10 cellular contexts compared by ENCODE assay signal in genomic region chr1:15151871-15152270, GRCh38. TPM values are rescaled to one million over a fixed set of nuclear protein-coding genes. Genes with fewer than 3 reads are reported as not detected.
DNase-seq lines count a peak whose midpoint lies in the region; ATAC-seq, FAIRE-seq and TF ChIP-seq lines count a peak whose summit lies in the region.
"Had no signal": no experiment of that assay in that cellular context is flagged by ENCODE, and none has a peak within 500 bp of the region (broad histone marks: within the 10 kb centered on the region; RNA-seq: fewer than 3 reads in every experiment).

No MANE protein-coding gene starts in this region.

- 36 to 49% (median 45%) methylated on average over 3 of the region's 3 CpGs for WGBS in stomach, 5 donors

- ATAC-seq in HG03097 (IDR thresholded peaks at IDR 0.05; ENCODE audit: low FRiP score, unreplicated experiment) (no peak), HG02623 (IDR thresholded peaks at IDR 0.05; ENCODE audit: unreplicated experiment) (no peak)
- ATAC-seq: GM12878 had no signal

- peaks cover 0 to 11% (median 4%) of the 10 kb centered on the region in 5 experiments for H3K9me3 Mint-ChIP-seq in brain

- no peak overlapping the region for H2AFZ ChIP-seq in keratinocyte (ENCODE audit: control insufficient read depth, low read length)

- peaks cover 52% of the 10 kb centered on the region for H3K27me3 Mint-ChIP-seq in brain

- peaks cover 3% of the 10 kb centered on the region for H3K9me1 ChIP-seq in keratinocyte (ENCODE audit: control insufficient read depth, extremely low read depth, insufficient read depth, low read length)

- H3K4me2 ChIP-seq in keratinocyte (ENCODE audit: control insufficient read depth, extremely low read depth, insufficient read depth, low read depth, low read length), result peak overlapping the region; percentile 99

- H3K79me2 ChIP-seq in keratinocyte (ENCODE audit: control insufficient read depth, insufficient read depth, low read length), result peaks cover 31% of the 10 kb centered on the region

- DNase-seq in keratinocyte (ENCODE audit: low read depth, low spot score) (no peak), stomach (no peak), NCI-H510A treated with DMSO at 0.1 percent for 48 hours (lab: John Stamatoyannopoulos, UW) (no peak)
- no peak for DNase-seq in effector memory CD4-positive, alpha-beta T cell
- DNase-seq: NCI-H2081 treated with DMSO at 0.1 percent for 48 hours had no signal

- peak overlapping the region; percentile 75; the same call in 1 of the 2 replicates for H3K4me3 ChIP-seq in HUES48 (ENCODE audit: low read depth, low read length)
- H3K4me3 ChIP-seq in keratinocyte (ENCODE audit: control insufficient read depth in 2 of 3, extremely low read depth in 1 of 3, insufficient read depth in 2 of 3, low read depth in 1 of 3, low read length in 3 of 3), result no peak overlapping the region
- peak overlapping the region; percentile 60 to 95 (median 80) for H3K4me3 ChIP-seq in stomach
- H3K4me3 ChIP-seq in effector memory CD4-positive, alpha-beta T cell (ENCODE audit: insufficient read depth, low read depth, low read length, poor library complexity, severe bottlenecking), result no peak overlapping the region

- TF ChIP-seq CTCF in brain (conservative IDR thresholded peaks at IDR 0.05) (no peak), keratinocyte (optimal IDR thresholded peaks at IDR 0.05 in 1 of 3, IDR thresholded peaks at IDR 0.05 in 1 of 3, conservative IDR thresholded peaks at IDR 0.05 in 1 of 3; ENCODE audit: extremely low read depth in 1 of 3, insufficient read depth in 2 of 3, low read length in 3 of 3) (no peak), stomach (IDR thresholded peaks at IDR 0.05) (no peak)

- peak overlapping the region; percentile 84 to 96 (median 93) for H3K27ac Mint-ChIP-seq in brain

- H3K9me3 ChIP-seq in HUES48 (ENCODE audit: control insufficient read depth, insufficient read depth, low read length) (no peaks in the 10 kb centered on the region), keratinocyte (ENCODE audit: control insufficient read depth, low read depth, low read length) (no peaks in the 10 kb centered on the region), stomach (no peaks in the 10 kb centered on the region)
- H3K9me3 ChIP-seq in effector memory CD4-positive, alpha-beta T cell (ENCODE audit: control insufficient read depth, low read length), result no peaks in the 10 kb centered on the region

- no peak for TF ChIP-seq POLR2A in stomach (IDR thresholded peaks at IDR 0.05)

- H3K36me3 ChIP-seq in HUES48 (ENCODE audit: control insufficient read depth, insufficient read depth, low read length) (no peaks in the 10 kb centered on the region), keratinocyte (ENCODE audit: control insufficient read depth in 2 of 2, extremely low read depth in 1 of 2, insufficient read depth in 2 of 2, low read length in 2 of 2) (peaks cover 0 to 7% of the 10 kb centered on the region in 2 experiments), stomach (no peaks in the 10 kb centered on the region)
- H3K36me3 ChIP-seq in effector memory CD4-positive, alpha-beta T cell (ENCODE audit: control insufficient read depth, insufficient read depth, low read length), result no peaks in the 10 kb centered on the region

- H3K27me3 ChIP-seq in HUES48 (ENCODE audit: control insufficient read depth, insufficient read depth, low read length) (peaks cover 29% of the 10 kb centered on the region), keratinocyte (ENCODE audit: control insufficient read depth, extremely low read depth, insufficient read depth, low read length) (no peaks in the 10 kb centered on the region), stomach (peaks cover 0 to 28% (median 8%) of the 10 kb centered on the region in 3 donors)
- peaks cover 24% of the 10 kb centered on the region for H3K27me3 ChIP-seq in effector memory CD4-positive, alpha-beta T cell (replicated peaks; ENCODE audit: control insufficient read depth, insufficient read depth, low read length, poor library complexity, severe bottlenecking)

- H3K9ac ChIP-seq in HUES48 (ENCODE audit: low read depth, low read length), result no peak overlapping the region
- H3K9ac ChIP-seq in keratinocyte (ENCODE audit: control insufficient read depth, extremely low read depth, insufficient read depth, low read length), result peak overlapping the region; percentile 86

- peak overlapping the region; percentile 95 to 97 (median 96) for H3K4me3 Mint-ChIP-seq in brain

- FAIRE-seq in keratinocyte (lab: Jason Lieb, UNC), result no peak
- FAIRE-seq: GM12878 had no signal

- intact Hi-C loops in stomach (cut with DNase I; ENCODE audit: low total_unique reads), result no loop called here

- no peaks in the 10 kb centered on the region for H4K20me1 ChIP-seq in keratinocyte (ENCODE audit: control insufficient read depth, extremely low read depth, insufficient read depth, low read length)

- no peaks in the 10 kb centered on the region for H3K36me3 Mint-ChIP-seq in brain

- dilution Hi-C loops in keratinocyte (cut with MboI; ENCODE audit: extremely low pct_ligation_motif_present, low sequenced_read_pairs), result no loop called here

- no peak overlapping the region for H3K27ac ChIP-seq in HUES48 (ENCODE audit: low read depth, low read length)
- H3K27ac ChIP-seq in keratinocyte (ENCODE audit: control insufficient read depth, insufficient read depth, low read length), result no peak overlapping the region
- H3K27ac ChIP-seq in stomach, result peak overlapping the region; percentile 94 to 99 (median 98)
- no peak overlapping the region for H3K27ac ChIP-seq in effector memory CD4-positive, alpha-beta T cell (ENCODE audit: insufficient read depth, low read length, poor library complexity, severe bottlenecking)

- H3K4me1 Mint-ChIP-seq in brain, result peaks cover 38% of the 10 kb centered on the region

- peaks cover 5% of the 10 kb centered on the region; the same call in 1 of the 2 replicates for H3K4me1 ChIP-seq in HUES48 (ENCODE audit: control insufficient read depth, insufficient read depth, low read length)
- H3K4me1 ChIP-seq in keratinocyte (ENCODE audit: control insufficient read depth, extremely low read depth, insufficient read depth, low read length), result peaks cover 11% of the 10 kb centered on the region
- peaks cover 36 to 56% (median 50%) of the 10 kb centered on the region in 4 donors for H3K4me1 ChIP-seq in stomach
- H3K4me1 ChIP-seq in effector memory CD4-positive, alpha-beta T cell (ENCODE audit: control insufficient read depth, insufficient read depth, low read length, poor library complexity, severe bottlenecking), result peaks cover 9% of the 10 kb centered on the region

- TF ChIP-seq EP300 in stomach (IDR thresholded peaks at IDR 0.05), result no peak

RNA-seq across cellular contexts. Expression of gene TMEM51, which starts 1.7 kb away (rescaled TPM):
- 8.8 TPM for polyA plus RNA-seq in brain (ENCODE audit: insufficient read depth, low read depth, low replicate concordance)
- 12.9 to 17.6 TPM (median 14.5 TPM) in 3 replicates for polyA plus RNA-seq in keratinocyte
- 7.1 TPM for polyA plus RNA-seq in keratinocyte (2011; ENCODE audit: low read depth)
- 8.6 and 10.9 TPM in 2 replicates for polyA plus RNA-seq in keratinocyte (2011; cell fraction: cytosol; rRNA removed)
- 32.1 and 32.9 TPM in 2 replicates for polyA plus RNA-seq in keratinocyte (2011; cell fraction: nucleus; rRNA removed)
- polyA plus RNA-seq in keratinocyte (2012; ENCODE audit: low replicate concordance), result 13.7 and 16.0 TPM in 2 replicates
- polyA minus RNA-seq in keratinocyte, result 5.4 to 6.7 TPM (median 5.5 TPM) in 3 replicates
- 11.5 TPM for polyA minus RNA-seq in keratinocyte (2011; cell fraction: cytosol; rRNA and poly(A)+ RNA removed)
- polyA minus RNA-seq in keratinocyte (2011; cell fraction: nucleus; rRNA and poly(A)+ RNA removed), result 12.0 and 13.7 TPM in 2 replicates
- total RNA-seq in stomach, result 10 to 100 TPM in 4 of 5 donors, 1 to 10 TPM in 1; 1.2 to 32.2 (median 13.8) TPM
- 10 to 100 TPM; 13.6 to 18.2 (median 17.2) TPM for polyA plus RNA-seq in stomach

Comparison
In these comparisons a context has a peak if more than half of its experiments do, and no peak if none do; other contexts are left out.
1. H3K27ac ChIP-seq: peak in stomach (5 of 5); none in HUES48 (single experiment), keratinocyte (single experiment) and effector memory CD4-positive, alpha-beta T cell (single experiment).
2. H3K4me3 ChIP-seq: peak in HUES48 (single experiment) and stomach (4 of 4); none in keratinocyte (0 of 3) and effector memory CD4-positive, alpha-beta T cell (single experiment).